Comparison of ENCODE assay signal across 10 cellular contexts in the genomic region with DNA sequence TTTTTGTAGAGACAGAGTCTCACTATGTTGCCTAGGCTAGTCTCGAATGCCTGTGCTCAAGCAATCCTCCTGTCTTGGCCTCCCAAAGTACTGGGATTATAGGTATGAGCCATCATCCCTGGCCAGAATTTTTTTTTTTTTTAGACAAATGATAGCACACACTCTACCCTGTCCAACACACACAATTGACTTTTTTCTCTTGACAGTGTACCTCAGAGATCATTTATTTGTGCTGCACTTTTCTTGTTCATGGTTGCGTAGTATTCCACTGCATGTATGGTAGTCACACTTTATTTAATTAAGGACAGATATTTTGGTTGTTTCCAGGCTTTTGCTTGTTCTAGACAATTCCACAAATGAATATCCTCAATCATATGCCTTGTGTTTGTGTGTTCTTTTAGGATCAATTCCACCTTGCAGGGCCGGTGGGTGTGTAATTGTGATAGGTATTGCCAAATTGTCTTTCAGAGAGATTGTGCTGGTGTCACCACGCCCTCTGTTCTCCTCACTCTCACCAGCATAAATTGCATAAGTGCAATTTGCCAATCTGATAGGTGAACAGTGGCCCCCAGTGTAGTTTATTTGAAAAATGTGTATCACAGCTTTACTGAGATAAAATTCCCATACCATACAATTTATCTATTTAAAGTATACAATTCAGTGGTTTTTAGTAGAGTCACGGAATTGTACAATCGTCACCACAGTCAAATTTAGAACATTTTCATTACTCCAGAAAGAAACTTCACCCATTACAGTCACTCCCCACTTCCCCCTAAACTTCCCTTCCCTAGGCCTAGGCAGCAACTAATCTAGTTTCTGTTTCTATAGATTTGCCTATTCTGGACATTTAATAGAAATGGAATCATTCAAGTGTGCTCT. TPM values are rescaled to one million over a fixed set of nuclear protein-coding genes. Genes with fewer than 3 reads are reported as not detected.
DNase-seq lines count a peak whose midpoint lies in the region; ATAC-seq and TF ChIP-seq lines count a peak whose summit lies in the region.
"Had no signal": no experiment of that assay in that cellular context is flagged by ENCODE, and none has a peak within 500 bp of the region (broad histone marks: within the 10 kb centered on the region; RNA-seq: fewer than 3 reads in every experiment).

No MANE protein-coding gene starts in this region.

- DNase-seq in NOMO-1 treated with dmso at 0.1 percent for 144 hours (lab: John Stamatoyannopoulos, UW; ENCODE audit: unreplicated experiment) (peak; percentile 61), sciatic nerve (ENCODE audit: low spot score) (peak; percentile 6), NCI-H2227 (lab: John Stamatoyannopoulos, UW; ENCODE audit: unreplicated experiment) (no peak), BE2C (no peak)
- DNase-seq: activated gamma-delta T cell, T-helper 1 cell had no signal

- no peaks in the 10 kb centered on the region for H3K27me3 ChIP-seq in BE2C

- H3K9me3 ChIP-seq in BE2C, result no peaks in the 10 kb centered on the region

- H3K36me3 ChIP-seq in BE2C, result peaks cover 4% of the 10 kb centered on the region

- intact Hi-C loops in sciatic nerve (cut with DNase I), result no loop called here

- no peak overlapping the region for H3K4me3 ChIP-seq in BE2C (ENCODE audit: low read depth, low read length)
- H3K4me3 ChIP-seq: lung had no signal

- ATAC-seq in GM19025 (IDR thresholded peaks at IDR 0.05; ENCODE audit: low read depth, unreplicated experiment), result peak; percentile 69
- peak; percentile 74 for ATAC-seq in HG02852 (IDR thresholded peaks at IDR 0.05; ENCODE audit: unreplicated experiment)
- peak; percentile 45 for ATAC-seq in sciatic nerve
- no peak for ATAC-seq in HG03520 (IDR thresholded peaks at IDR 0.05; ENCODE audit: unreplicated experiment)

- no peak for TF ChIP-seq CTCF in BE2C (IDR thresholded peaks at IDR 0.05; ENCODE audit: low read depth, low read length)

- no peaks in the 10 kb centered on the region for H3K4me1 ChIP-seq in BE2C

RNA-seq across cellular contexts. Expression of a gene that starts 20.1 kb away (rescaled TPM):
- total RNA-seq in sciatic nerve, result 23.7 TPM
- polyA plus RNA-seq in BE2C (2012; ENCODE audit: insufficient read depth, insufficient read length, low read depth), result 12.5 TPM

Comparison
In these comparisons a context has a peak if more than half of its experiments do, and no peak if none do; other contexts are left out.
1. DNase-seq: peak in NOMO-1 treated with dmso at 0.1 percent for 144 hours (single experiment) and sciatic nerve (single experiment); none in NCI-H2227 (single experiment) and BE2C (single experiment).